Comparison of ENCODE assay signal across 17 cellular contexts in genomic region chr11:114124601-114125144, GRCh38.
"Had no signal": no experiment of that assay in that cellular context is flagged by ENCODE, and none has a peak within 500 bp of the region (broad histone marks: within the 10 kb centered on the region; RNA-seq: fewer than 3 reads in every experiment).

No MANE protein-coding gene starts in this region.

- H3K27me3 ChIP-seq: esophagus squamous epithelium, tibial artery had no signal

- H3K9me3 Mint-ChIP-seq: activated naive CD4-positive, alpha-beta T cell treated with anti-CD3 and anti-CD28 coated beads, Interleukin-2, amount 50 U/mL, for 72 hours; effector memory CD8-positive, alpha-beta T cell; nephron progenitor cell; stimulated activated naive B cell treated with anti-CD40 and anti-IgM and Interleukin-4, amounts not matched to agents 10 μg/mL and 1 μg/mL and 100 μg/mL, for 72 hours; T-helper 1 cell treated with Interleukin-12 subunit alpha and Interleukin-12 subunit beta and Interleukin-4 antibody, amounts not matched to agents 30 μg/mL and 1 μg/mL, for 36 hours had no signal

- H3K9me3 ChIP-seq: esophagus squamous epithelium, tibial artery had no signal

- ATAC-seq: activated CD4-positive, CD25-positive, alpha-beta regulatory T cell treated with anti-CD3 and anti-CD28 coated beads, Interleukin-2, amount 50 U/mL, for 24 hours; activated naive CD4-positive, alpha-beta T cell treated with anti-CD3 and anti-CD28 coated beads, Interleukin-2, amount 50 U/mL, for 72 hours; stimulated activated naive B cell treated with anti-CD40 and anti-IgM and Interleukin-4, amounts not matched to agents 10 μg/mL and 1 μg/mL and 100 μg/mL, for 72 hours had no signal

- H3K36me3 ChIP-seq: cardiac muscle cell had no signal

- H3K27ac Mint-ChIP-seq: activated naive CD4-positive, alpha-beta T cell treated with anti-CD3 and anti-CD28 coated beads, Interleukin-2, amount 50 U/mL, for 72 hours; nephron progenitor cell; stimulated activated naive B cell treated with anti-CD40 and anti-IgM and Interleukin-4, amounts not matched to agents 10 μg/mL and 1 μg/mL and 100 μg/mL, for 72 hours; T-helper 1 cell treated with Interleukin-12 subunit alpha and Interleukin-12 subunit beta and Interleukin-4 antibody, amounts not matched to agents 30 μg/mL and 1 μg/mL, for 36 hours had no signal

- H3K36me3 Mint-ChIP-seq: activated naive CD4-positive, alpha-beta T cell treated with anti-CD3 and anti-CD28 coated beads, Interleukin-2, amount 50 U/mL, for 72 hours had no signal

- H3K27ac ChIP-seq: cardiac muscle cell, esophagus squamous epithelium had no signal

- H3K4me3 Mint-ChIP-seq: effector memory CD8-positive, alpha-beta T cell; nephron progenitor cell; stimulated activated naive B cell treated with anti-CD40 and anti-IgM and Interleukin-4, amounts not matched to agents 10 μg/mL and 1 μg/mL and 100 μg/mL, for 72 hours; T-helper 1 cell treated with Interleukin-12 subunit alpha and Interleukin-12 subunit beta and Interleukin-4 antibody, amounts not matched to agents 30 μg/mL and 1 μg/mL, for 36 hours had no signal

- DNase-seq: activated CD8-positive, alpha-beta memory T cell treated with anti-CD3 and anti-CD28 coated beads for 24 hours; activated CD8-positive, alpha-beta memory T cell treated with anti-CD3 and anti-CD28 coated beads, Interleukin-2, amount 50 U/mL, for 48 hours; activated effector memory CD4-positive, alpha-beta T cell treated with Interleukin-2 at 50 U/mL for 16 hours; activated T-cell treated with anti-CD3 and anti-CD28 coated beads, Interleukin-2, amount 50 U/mL, for 48 hours; effector memory CD8-positive, alpha-beta T cell; esophagus squamous epithelium; nephron progenitor cell; nucleus accumbens; posterior cingulate gyrus; small intestine; stimulated activated CD4-positive, alpha-beta T cell treated with anti-CD3 and anti-CD28 coated beads, Interleukin-4, amount 100 ng/mL, for 1 hour; stimulated activated naive B cell treated with anti-CD40 and anti-IgM and Interleukin-4, amounts not matched to agents 10 μg/mL and 1 μg/mL and 100 μg/mL, for 72 hours had no signal

- H3K4me3 ChIP-seq: cardiac muscle cell, esophagus squamous epithelium, tibial artery had no signal
